9 cellular contexts compared by ENCODE assay signal in genomic region chr1:20493839-20494608, GRCh38. TPM values are rescaled to one million over a fixed set of nuclear protein-coding genes. Genes with fewer than 3 reads are reported as not detected.
DNase-seq lines count a peak whose midpoint lies in the region; ATAC-seq and TF ChIP-seq lines count a peak whose summit lies in the region.
"Had no signal": no experiment of that assay in that cellular context is flagged by ENCODE, and none has a peak within 500 bp of the region (broad histone marks: within the 10 kb centered on the region; RNA-seq: fewer than 3 reads in every experiment).

No MANE protein-coding gene starts in this region.

- 2 to 3% methylated on average over 16 of the region's 16 CpGs for WGBS in lung, 2 donors

- H3K4me1 ChIP-seq in CD8-positive, alpha-beta memory T cell (ENCODE audit: insufficient read depth, low read length), result peaks cover 6% of the 10 kb centered on the region
- no peaks in the 10 kb centered on the region for H3K4me1 ChIP-seq in lung (ENCODE audit: control insufficient read depth in 2 of 2, insufficient read depth in 2 of 2, low read length in 2 of 2)

- peak; percentile 66 to 86 (median 74) for DNase-seq in CD8-positive, alpha-beta memory T cell
- DNase-seq in HS-27A (ENCODE audit: low read depth) (peak; percentile 74), NCI-H82 (lab: John Stamatoyannopoulos, UW) (peak; percentile 91), lung (ENCODE audit: low spot score) (peak; percentile 89)
- DNase-seq in activated CD4-positive, alpha-beta memory T cell treated with anti-CD3 and anti-CD28 coated beads, Interleukin-2, amount 10 ng/mL, durations not matched to agents 7 days and 5 days, result peak; percentile 83
- peak; percentile 84 to 87 (median 87) for DNase-seq in effector memory CD8-positive, alpha-beta T cell
- peak; percentile 43 for DNase-seq in stimulated activated CD8-positive, alpha-beta memory T cell treated with anti-CD3 and anti-CD28 coated beads, Interleukin-12 subunit alpha, Interleukin-12 subunit beta, amount 100 ng/mL, for 4 hours (ENCODE audit: low read depth)

- TF ChIP-seq CTCF in lung (IDR thresholded peaks at IDR 0.05; ENCODE audit: control extremely low read depth, extremely low read depth), result peak; percentile 99

- H3K9me3 ChIP-seq in CD8-positive, alpha-beta memory T cell (ENCODE audit: low read length), result no peaks in the 10 kb centered on the region
- H3K9me3 ChIP-seq in lung (ENCODE audit: control insufficient read depth in 2 of 2, insufficient read depth in 1 of 2, low read length in 1 of 2), result no peaks in the 10 kb centered on the region

- peaks cover 0 to 17% (median 4%) of the 10 kb centered on the region in 3 donors for H3K36me3 Mint-ChIP-seq in CD8-positive, alpha-beta memory T cell
- H3K36me3 Mint-ChIP-seq in activated CD4-positive, alpha-beta memory T cell treated with anti-CD3 and anti-CD28 coated beads, Interleukin-2, amount 10 ng/mL, durations not matched to agents 7 days and 5 days (ENCODE audit: low read depth), result peaks cover 10% of the 10 kb centered on the region
- H3K36me3 Mint-ChIP-seq in effector memory CD8-positive, alpha-beta T cell (ENCODE audit: insufficient read depth), result no peaks in the 10 kb centered on the region

- H3K27ac ChIP-seq in CD8-positive, alpha-beta memory T cell (ENCODE audit: low read depth, low read length), result no peak overlapping the region
- H3K27ac ChIP-seq in lung (ENCODE audit: low read depth in 1 of 2, low read length in 1 of 2), result peak overlapping the region in 1 of 2 donors; percentile 80

- CTCF ChIA-PET in CD8-positive, alpha-beta memory T cell (lab: Charles Lee), result interaction anchor here (0.5 to 5.1 kb wide), 19 partner anchors 9 to 863 kb away, joined by 3 to 41 read pairs (median 4); partner anchors contain the start of genes MUL1 and OTUD3
- CTCF ChIA-PET in activated CD4-positive, alpha-beta memory T cell treated with anti-CD3 and anti-CD28 coated beads, Interleukin-2, amount 10 ng/mL, durations not matched to agents 7 days and 5 days (lab: Charles Lee), result interaction anchor here (0.6 to 3.2 kb wide), 16 partner anchors 9 to 281 kb away, joined by 3 to 33 read pairs (median 4); partner anchors contain the start of gene MUL1

- H3K36me3 ChIP-seq in CD8-positive, alpha-beta memory T cell (ENCODE audit: insufficient read depth, low read length), result peaks cover under 1% of the 10 kb centered on the region
- peaks cover 1 to 7% of the 10 kb centered on the region in 2 donors for H3K36me3 ChIP-seq in lung (ENCODE audit: control insufficient read depth in 2 of 2, insufficient read depth in 2 of 2, low read length in 2 of 2)

- POLR2A ChIA-PET in CD8-positive, alpha-beta memory T cell (lab: Charles Lee), result no interaction called here
- POLR2A ChIA-PET in activated CD4-positive, alpha-beta memory T cell treated with anti-CD3 and anti-CD28 coated beads, Interleukin-2, amount 10 ng/mL, durations not matched to agents 7 days and 5 days (lab: Charles Lee), result interaction anchor here (1.4 to 1.6 kb wide), 2 partner anchors 11 to 14 kb away, joined by 3 to 7 read pairs; partner anchors contain the start of gene MUL1

- no peak overlapping the region for H3K4me3 Mint-ChIP-seq in CD8-positive, alpha-beta memory T cell
- no peak overlapping the region for H3K4me3 Mint-ChIP-seq in activated CD4-positive, alpha-beta memory T cell treated with anti-CD3 and anti-CD28 coated beads, Interleukin-2, amount 10 ng/mL, durations not matched to agents 7 days and 5 days
- H3K4me3 Mint-ChIP-seq in effector memory CD8-positive, alpha-beta T cell, result no peak overlapping the region

- peak; percentile 92 for ATAC-seq in effector memory CD8-positive, alpha-beta T cell (replicated peaks)
- ATAC-seq in lung (ENCODE audit: insufficient read depth, low FRiP score) (peak; percentile 75), HG03175 (IDR thresholded peaks at IDR 0.05; ENCODE audit: unreplicated experiment) (no peak)

- H3K27me3 Mint-ChIP-seq in CD8-positive, alpha-beta memory T cell, result peaks cover 0 to 2% of the 10 kb centered on the region in 2 donors
- H3K27me3 Mint-ChIP-seq in activated CD4-positive, alpha-beta memory T cell treated with anti-CD3 and anti-CD28 coated beads, Interleukin-2, amount 10 ng/mL, durations not matched to agents 7 days and 5 days, result peaks cover 9% of the 10 kb centered on the region
- H3K27me3 Mint-ChIP-seq in effector memory CD8-positive, alpha-beta T cell, result peaks cover 0 to 2% of the 10 kb centered on the region in 2 donors

- no peak overlapping the region for H3K27ac Mint-ChIP-seq in CD8-positive, alpha-beta memory T cell
- no peak overlapping the region for H3K27ac Mint-ChIP-seq in activated CD4-positive, alpha-beta memory T cell treated with anti-CD3 and anti-CD28 coated beads, Interleukin-2, amount 10 ng/mL, durations not matched to agents 7 days and 5 days
- no peak overlapping the region for H3K27ac Mint-ChIP-seq in effector memory CD8-positive, alpha-beta T cell

- H3K27me3 ChIP-seq in CD8-positive, alpha-beta memory T cell (ENCODE audit: insufficient read depth, low read length, poor library complexity, severe bottlenecking), result no peaks in the 10 kb centered on the region
- H3K27me3 ChIP-seq in lung (ENCODE audit: control insufficient read depth, insufficient read depth), result no peaks in the 10 kb centered on the region

- H3K4me3 ChIP-seq in CD8-positive, alpha-beta memory T cell (ENCODE audit: low read length), result no peak overlapping the region
- H3K4me3 ChIP-seq in lung, result no peak overlapping the region

- peaks cover 0 to 2% (median 0%) of the 10 kb centered on the region in 3 donors for H3K4me1 Mint-ChIP-seq in CD8-positive, alpha-beta memory T cell
- H3K4me1 Mint-ChIP-seq in activated CD4-positive, alpha-beta memory T cell treated with anti-CD3 and anti-CD28 coated beads, Interleukin-2, amount 10 ng/mL, durations not matched to agents 7 days and 5 days, result peaks cover 12% of the 10 kb centered on the region
- no peaks in the 10 kb centered on the region for H3K4me1 Mint-ChIP-seq in effector memory CD8-positive, alpha-beta T cell (ENCODE audit: low read depth in 2 of 2)

- H3K9me3 Mint-ChIP-seq in CD8-positive, alpha-beta memory T cell, result no peaks in the 10 kb centered on the region
- H3K9me3 Mint-ChIP-seq in activated CD4-positive, alpha-beta memory T cell treated with anti-CD3 and anti-CD28 coated beads, Interleukin-2, amount 10 ng/mL, durations not matched to agents 7 days and 5 days, result no peaks in the 10 kb centered on the region
- H3K9me3 Mint-ChIP-seq in effector memory CD8-positive, alpha-beta T cell, result no peaks in the 10 kb centered on the region

RNA-seq across cellular contexts. Expression of gene CAMK2N1, which starts 8.0 kb away (rescaled TPM):
- 1 to 10 TPM; 2.8 TPM for total RNA-seq in CD8-positive, alpha-beta memory T cell
- 1.7 TPM for polyA plus RNA-seq in CD8-positive, alpha-beta memory T cell
- total RNA-seq in activated CD4-positive, alpha-beta memory T cell treated with anti-CD3 and anti-CD28 coated beads, Interleukin-2, amount 10 ng/mL, durations not matched to agents 7 days and 5 days, result under 1 TPM; 0.63 to 0.88 TPM
- 10 to 100 TPM; 32.5 to 44.3 TPM for total RNA-seq in lung
- polyA plus RNA-seq in lung, result 10 to 100 TPM in 1 of 2 donors, 1 to 10 TPM in 1; 6.5 to 24.0 TPM

RNA-seq across cellular contexts. Expression of gene MUL1, which starts 13.9 kb away (rescaled TPM):
- 10 to 100 TPM; 21.3 to 23.3 TPM for total RNA-seq in CD8-positive, alpha-beta memory T cell
- 42.2 TPM for polyA plus RNA-seq in CD8-positive, alpha-beta memory T cell
- 10 to 100 TPM; 21.0 to 21.8 TPM for total RNA-seq in activated CD4-positive, alpha-beta memory T cell treated with anti-CD3 and anti-CD28 coated beads, Interleukin-2, amount 10 ng/mL, durations not matched to agents 7 days and 5 days
- total RNA-seq in lung, result 10 to 100 TPM; 21.5 to 32.6 TPM
- 10 to 100 TPM in 1 of 2 donors, 1 to 10 TPM in 1; 6.0 to 27.7 TPM for polyA plus RNA-seq in lung

RNA-seq across cellular contexts. Expression of gene FAM43B, which starts 58.3 kb away (rescaled TPM):
- not detected for total RNA-seq in CD8-positive, alpha-beta memory T cell
- not detected for polyA plus RNA-seq in CD8-positive, alpha-beta memory T cell
- total RNA-seq in activated CD4-positive, alpha-beta memory T cell treated with anti-CD3 and anti-CD28 coated beads, Interleukin-2, amount 10 ng/mL, durations not matched to agents 7 days and 5 days, result not detected
- under 1 TPM; 0.37 to 0.67 TPM for total RNA-seq in lung
- under 1 TPM; 0.20 to 0.21 TPM for polyA plus RNA-seq in lung
- total RNA-seq: T-helper 2 cell treated with Interferon-gamma antibody and Interleukin-4, amounts not matched to agents 100 ng/mL and 5 ng/mL, for 36 hours had no signal

Comparison
In these comparisons a context has a peak if more than half of its experiments do, and no peak if none do; other contexts are left out.
1. RNA of gene CAMK2N1, which starts 8.0 kb away (total RNA-seq): 32.5 to 44.3 TPM in lung; 2.8 TPM in CD8-positive, alpha-beta memory T cell and 0.63 to 0.88 TPM in activated CD4-positive, alpha-beta memory T cell treated with anti-CD3 and anti-CD28 coated beads, Interleukin-2, amount 10 ng/mL, durations not matched to agents 7 days and 5 days; every median in the first group is over 4 times any median in the second.
2. Peak in every context shown above with its lines, with median percentiles within 50 percentile points of each other: DNase-seq.